18 cellular contexts compared by ENCODE assay signal in the genomic region with DNA sequence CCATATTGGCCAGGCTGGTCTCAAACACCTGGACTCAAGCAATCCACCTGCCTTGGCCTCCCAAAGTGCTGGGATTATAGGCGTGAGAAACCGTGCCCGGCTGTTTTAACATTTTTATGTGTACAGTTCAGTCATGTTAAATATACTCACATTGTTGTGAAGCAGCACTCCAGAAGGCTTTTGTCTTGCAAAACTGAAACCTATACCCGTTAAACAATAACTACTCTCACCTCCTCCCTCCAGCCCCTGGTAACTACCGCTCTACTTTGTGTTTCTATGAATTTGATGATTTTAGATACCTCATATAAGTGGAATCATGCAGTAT. TPM values are rescaled to one million over a fixed set of nuclear protein-coding genes. Genes with fewer than 3 reads are reported as not detected.
DNase-seq lines count a peak whose midpoint lies in the region; ATAC-seq, FAIRE-seq and TF ChIP-seq lines count a peak whose summit lies in the region.
"Had no signal": no experiment of that assay in that cellular context is flagged by ENCODE, and none has a peak within 500 bp of the region (broad histone marks: within the 10 kb centered on the region; RNA-seq: fewer than 3 reads in every experiment).

No MANE protein-coding gene starts in this region.

- no peak overlapping the region for H3K9ac ChIP-seq in endodermal cell (ENCODE audit: extremely low read depth, low read length, poor library complexity, severe bottlenecking)

- H3K27ac Mint-ChIP-seq in endodermal cell, result peak overlapping the region; percentile 89
- H3K27ac Mint-ChIP-seq: CD4-positive, alpha-beta T cell had no signal

- H3K27ac ChIP-seq in endodermal cell (ENCODE audit: low read depth, low read length) (no peak overlapping the region), spleen (no peak overlapping the region)
- H3K27ac ChIP-seq: RWPE1 had no signal

- TF ChIP-seq POLR2A in spleen (IDR thresholded peaks at IDR 0.05), result no peak

- no peaks in the 10 kb centered on the region for H3K27me3 ChIP-seq in endodermal cell (ENCODE audit: control insufficient read depth, insufficient read depth, low read length, poor library complexity, severe bottlenecking)
- H3K27me3 ChIP-seq in spleen (replicated peaks in 1 of 7), result no peaks in the 10 kb centered on the region

- no peak overlapping the region for H3K4me3 ChIP-seq in endodermal cell (ENCODE audit: low read length)
- H3K4me3 ChIP-seq in spleen, result no peak overlapping the region

- TF ChIP-seq CTCF in endodermal cell (conservative IDR thresholded peaks at IDR 0.05) (no peak), spleen (IDR thresholded peaks at IDR 0.05 in 8 of 11, conservative IDR thresholded peaks at IDR 0.05 in 3 of 11) (no peak)

- H3K4me3 Mint-ChIP-seq in endodermal cell, result no peak overlapping the region
- H3K4me3 Mint-ChIP-seq: CD4-positive, alpha-beta T cell had no signal

- whole genome bisulfite sequencing in endodermal cell (ENCODE audit: insufficient coverage in 1 of 2, insufficient read length in 1 of 2), 2 experiments, result 95 to 97% methylated on average over 3 of the region's 5 CpGs
- 90 to 97% (median 94%) methylated on average over 5 of the region's 5 CpGs for WGBS in spleen, 5 donors

- H3K4me1 ChIP-seq in endodermal cell (ENCODE audit: control insufficient read depth, insufficient read depth, low read length) (peaks cover 17% of the 10 kb centered on the region), spleen (peaks cover 0 to 16% (median 3%) of the 10 kb centered on the region in 6 donors)

- intact Hi-C loops in spleen (cut with DNase I; ENCODE audit: low total_unique reads), result no loop called here

- no peaks in the 10 kb centered on the region for H3K36me3 ChIP-seq in endodermal cell (ENCODE audit: control insufficient read depth, insufficient read depth, low read length)
- no peaks in the 10 kb centered on the region for H3K36me3 ChIP-seq in spleen

- H3K9me3 ChIP-seq in endodermal cell (ENCODE audit: control insufficient read depth, low read length), result no peaks in the 10 kb centered on the region
- no peaks in the 10 kb centered on the region for H3K9me3 ChIP-seq in spleen

- peak; percentile 49 for ATAC-seq in GM18907 (IDR thresholded peaks at IDR 0.05; ENCODE audit: unreplicated experiment)
- ATAC-seq in HG02798 (IDR thresholded peaks at IDR 0.05; ENCODE audit: poor library complexity, unreplicated experiment), result peak; percentile 41

- H3K27me3 Mint-ChIP-seq in endodermal cell (ENCODE audit: insufficient read depth), result no peaks in the 10 kb centered on the region

- no peaks in the 10 kb centered on the region for H3K36me3 Mint-ChIP-seq in endodermal cell (ENCODE audit: low read depth)

- H3K4me1 Mint-ChIP-seq in endodermal cell, result peaks cover 54% of the 10 kb centered on the region

- DNase-seq in GM18507 (ENCODE audit: extremely low spot score, insufficient read length, low read depth), result no peak
- no peak for DNase-seq in endodermal cell
- DNase-seq in spleen, result no peak
- no peak for DNase-seq in C1 segment of cervical spinal cord (lab: John Stamatoyannopoulos, UW)
- no peak for DNase-seq in occipital lobe (lab: John Stamatoyannopoulos, UW)
- DNase-seq: CD4-positive, alpha-beta T cell; DND-41; KBM-7; NCI-H1417; NCI-H187 treated with DMSO at 0.1 percent for 48 hours; NCI-H2171 treated with DMSO at 0.1 percent for 48 hours; NCI-H446 treated with DMSO at 0.1 percent for 48 hours; NK-92 treated with Interleukin-12 subunit alpha and Interleukin-12 subunit beta, amount 100 ng/mL, for 24 hours had no signal

- H3K9me3 Mint-ChIP-seq in endodermal cell, result no peaks in the 10 kb centered on the region
- H3K9me3 Mint-ChIP-seq: CD4-positive, alpha-beta T cell had no signal

- FAIRE-seq in GM18507 (lab: Jason Lieb, UNC), result peak; percentile 94
- FAIRE-seq: G401.6, H54 had no signal

RNA-seq across cellular contexts. Expression of a gene that starts 23.1 kb away (rescaled TPM):
- 10 to 100 TPM; 28.1 to 38.1 TPM for total RNA-seq in endodermal cell
- 10.8 TPM for polyA plus RNA-seq in endodermal cell (2013, experiment 1 of 2)
- polyA plus RNA-seq in endodermal cell (2013, experiment 2 of 2), result 12.5 TPM
- total RNA-seq in spleen, result 10 to 100 TPM in 3 of 7 donors, 1 to 10 TPM in 4; 5.3 to 20.5 (median 8.5) TPM
- 1 to 10 TPM; 1.2 to 4.4 (median 1.7) TPM for polyA plus RNA-seq in spleen
- total RNA-seq in occipital lobe, result 14.2 TPM
